18 cellular contexts compared by ENCODE assay signal in the genomic region with DNA sequence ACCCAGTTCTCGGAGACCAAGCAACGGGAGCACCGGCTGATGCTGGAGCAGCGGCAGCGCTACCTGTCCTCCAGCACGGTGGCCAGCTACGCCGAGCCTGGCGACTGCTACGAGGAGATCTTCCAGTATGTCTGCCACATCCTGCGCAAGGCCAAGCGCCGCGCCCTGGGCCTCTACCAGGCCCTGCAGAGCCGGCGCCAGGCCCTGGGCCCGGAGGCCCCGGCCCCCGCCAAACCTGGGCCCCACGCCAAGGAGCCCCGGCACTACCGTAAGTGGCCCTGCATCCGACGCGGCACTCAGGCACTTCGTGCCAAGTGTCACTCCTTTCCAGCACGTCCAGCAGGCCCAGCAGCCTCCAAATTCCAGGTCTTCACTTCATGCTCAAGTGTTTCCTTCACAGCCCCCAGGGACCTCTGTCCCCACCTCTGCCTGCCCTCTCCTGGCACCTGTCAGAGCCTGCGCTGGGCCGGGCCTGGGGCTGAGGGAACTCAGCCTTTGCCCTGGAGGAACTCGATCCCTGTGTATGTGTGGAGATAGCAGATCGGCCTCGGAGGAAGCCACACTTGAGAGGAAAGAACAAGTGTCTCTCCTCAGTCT.
"Had no signal": no experiment of that assay in that cellular context is flagged by ENCODE, and none has a peak within 500 bp of the region (broad histone marks: within the 10 kb centered on the region; RNA-seq: fewer than 3 reads in every experiment).

No MANE protein-coding gene starts in this region.

- H3K36me3 ChIP-seq: transverse colon had no signal

- H3K4me1 Mint-ChIP-seq: activated naive CD8-positive, alpha-beta T cell treated with anti-CD3 and anti-CD28 coated beads for 36 hours had no signal

- H3K27ac Mint-ChIP-seq: activated naive CD8-positive, alpha-beta T cell treated with anti-CD3 and anti-CD28 coated beads for 36 hours; T-helper 17 cell had no signal

- H3K4me3 Mint-ChIP-seq: activated CD8-positive, alpha-beta T cell treated with anti-CD3 and anti-CD28 coated beads, Interleukin-2, amount 10 ng/mL, durations not matched to agents 7 days and 5 days; activated naive CD8-positive, alpha-beta T cell treated with anti-CD3 and anti-CD28 coated beads for 36 hours; T-helper 17 cell had no signal

- H3K27ac ChIP-seq: body of pancreas, coronary artery, transverse colon had no signal

- H3K4me1 ChIP-seq: body of pancreas, transverse colon had no signal

- H3K9me3 Mint-ChIP-seq: activated naive CD8-positive, alpha-beta T cell treated with anti-CD3 and anti-CD28 coated beads for 36 hours; naive B cell had no signal

- DNase-seq: activated CD4-positive, alpha-beta T cell treated with anti-CD3 and anti-CD28 coated beads for 4 hours; activated CD8-positive, alpha-beta memory T cell treated with anti-CD3 and anti-CD28 coated beads, Interleukin-2, amount 50 U/mL, for 4 hours; activated CD8-positive, alpha-beta T cell treated with anti-CD3 and anti-CD28 coated beads, Interleukin-2, amount 10 ng/mL, durations not matched to agents 7 days and 5 days; activated gamma-delta T cell; activated naive CD8-positive, alpha-beta T cell treated with anti-CD3 and anti-CD28 coated beads for 36 hours; activated T-cell treated with anti-CD3 and anti-CD28 coated beads, Interleukin-2, amount 50 U/mL, for 48 hours; amygdala; body of pancreas; caudate nucleus; left colon; naive B cell; retina; stimulated activated CD4-positive, alpha-beta T cell treated with anti-CD3 and anti-CD28 coated beads, Interleukin-4, amount 100 ng/mL, for 1 hour; stimulated activated naive CD4-positive, alpha-beta T cell treated with Interleukin-2 at 50 U/mL for 16 hours; T-helper 17 cell; transverse colon had no signal

- ATAC-seq: activated CD8-positive, alpha-beta T cell treated with anti-CD3 and anti-CD28 coated beads, Interleukin-2, amount 10 ng/mL, durations not matched to agents 7 days and 5 days; body of pancreas; esophagus mucosa; left colon; T-helper 17 cell had no signal

- H3K27me3 ChIP-seq: body of pancreas had no signal

- H3K4me3 ChIP-seq: body of pancreas, coronary artery, transverse colon had no signal

- H3K36me3 Mint-ChIP-seq: activated naive CD8-positive, alpha-beta T cell treated with anti-CD3 and anti-CD28 coated beads for 36 hours; naive B cell had no signal

- H3K9me3 ChIP-seq: body of pancreas, transverse colon had no signal
